17 cellular contexts compared by ENCODE assay signal in genomic region chr1:30125449-30126170, GRCh38.
DNase-seq lines count a peak whose midpoint lies in the region; ATAC-seq and TF ChIP-seq lines count a peak whose summit lies in the region.
"Had no signal": no experiment of that assay in that cellular context is flagged by ENCODE, and none has a peak within 500 bp of the region (broad histone marks: within the 10 kb centered on the region; RNA-seq: fewer than 3 reads in every experiment).

No MANE protein-coding gene starts in this region.

- DNase-seq in A673 (ENCODE audit: low spot score) (no peak), dorsolateral prefrontal cortex (peak in 4 of 10 donors; percentile 31 to 56 (median 48)), neuronal stem cell (ENCODE audit: low spot score) (no peak), sciatic nerve (ENCODE audit: low spot score) (no peak), NCI-H146 treated with DMSO at 0.1 percent for 48 hours (lab: John Stamatoyannopoulos, UW; ENCODE audit: unreplicated experiment) (no peak)
- DNase-seq: 8988T; BE2C; CD4-positive, alpha-beta T cell; DMS79 treated with DMSO at 0.1 percent for 48 hours; GF-D8; HCEC 1CT; HFFc6 had no signal

- TF ChIP-seq CTCF in A673 (conservative IDR thresholded peaks at IDR 0.05; ENCODE audit: low read depth, low read length): no peak
- TF ChIP-seq CTCF in HEK293 (tag by site-specific recombination; IDR thresholded peaks at IDR 0.05): no peak
- TF ChIP-seq CTCF in dorsolateral prefrontal cortex (IDR thresholded peaks at IDR 0.05 in 54 of 56, conservative IDR thresholded peaks at IDR 0.05 in 2 of 56; ENCODE audit: low read depth in 1 of 56, partially characterized antibody in 56 of 56): no peak
- no peak for TF ChIP-seq CTCF in gastroesophageal sphincter (IDR thresholded peaks at IDR 0.05)

- no peak overlapping the region for H3K9ac ChIP-seq in neuronal stem cell (ENCODE audit: low read depth, low read length, poor library complexity)

- H2BK12ac ChIP-seq in neuronal stem cell (ENCODE audit: low read length): no peak overlapping the region

- no peak overlapping the region for H4K8ac ChIP-seq in neuronal stem cell (ENCODE audit: low read depth, low read length)

- H3K9me3 ChIP-seq in A673 (ENCODE audit: low read depth, low read length, poor library complexity, severe bottlenecking): no peaks in the 10 kb centered on the region
- H3K9me3 ChIP-seq in HEK293 (ENCODE audit: control insufficient read depth, insufficient read depth, low read depth, low read length): no peaks in the 10 kb centered on the region
- peaks cover 0 to 2% of the 10 kb centered on the region in 2 donors for H3K9me3 ChIP-seq in neuronal stem cell (replicated peaks in 1 of 2; ENCODE audit: control insufficient read depth in 2 of 2, insufficient read depth in 1 of 2, low read depth in 1 of 2, low read length in 2 of 2)
- no peaks in the 10 kb centered on the region for H3K9me3 ChIP-seq in gastroesophageal sphincter
- H3K9me3 ChIP-seq: BE2C had no signal

- H2BK120ac ChIP-seq in neuronal stem cell (ENCODE audit: low read depth, low read length): no peak overlapping the region

- peak overlapping the region; percentile 40 for H3K14ac ChIP-seq in neuronal stem cell (ENCODE audit: low read length)

- ATAC-seq in sciatic nerve (no peak), HG02884 (IDR thresholded peaks at IDR 0.05; ENCODE audit: unreplicated experiment) (no peak), gastroesophageal sphincter (no peak)
- ATAC-seq: GM23338 had no signal

- WGBS in neuronal stem cell (ENCODE audit: extremely low coverage in 2 of 2, insufficient read length in 2 of 2, insufficient replicate concordance in 1 of 2), 2 donors: no CpG with 5 or more reads among the region's 6 CpGs
- whole genome bisulfite sequencing in gastroesophageal sphincter (ENCODE audit: low coverage in 1 of 2), 2 donors: 56 to 67% methylated on average over 3 to 5 of the region's 6 CpGs

- H3K27me3 ChIP-seq in A673 (replicated peaks; ENCODE audit: insufficient read depth, low read depth, low read length, poor library complexity): no peaks in the 10 kb centered on the region
- peaks cover 0 to 4% (median 0%) of the 10 kb centered on the region in 45 donors for H3K27me3 ChIP-seq in dorsolateral prefrontal cortex
- H3K27me3 ChIP-seq in neuronal stem cell (ENCODE audit: control insufficient read depth in 3 of 3, insufficient read depth in 3 of 3, low read depth in 1 of 3, low read length in 3 of 3): no peaks in the 10 kb centered on the region
- H3K27me3 ChIP-seq in gastroesophageal sphincter: peaks cover 12% of the 10 kb centered on the region
- H3K27me3 ChIP-seq: BE2C had no signal

- CTCF ChIA-PET in A673 (lab: Charles Lee) (no interaction called here), HEK293 (lab: Yijun Ruan, JAX) (interaction anchor here (1.0 kb wide), 1 partner anchor 255 kb away, joined by 3 read pairs; no protein-coding TSS in a partner anchor)

- no peak for TF ChIP-seq POLR2A in gastroesophageal sphincter (IDR thresholded peaks at IDR 0.05)

- H2BK15ac ChIP-seq in neuronal stem cell (ENCODE audit: low read length): no peak overlapping the region

- BruUV-seq in A673 (replicated peaks; lab: Mats Ljungman, UMichigan): no TSS peak

- no peaks in the 10 kb centered on the region for H3K79me1 ChIP-seq in neuronal stem cell (ENCODE audit: low read depth, low read length)

- H3K4ac ChIP-seq in neuronal stem cell (ENCODE audit: low read length): no peak overlapping the region

- H3K4me1 ChIP-seq in A673 (ENCODE audit: insufficient read depth, low read length, poor library complexity, severe bottlenecking) (peaks cover 29% of the 10 kb centered on the region), HEK293 (ENCODE audit: control insufficient read depth, insufficient read depth, low read length) (0 out of 2 replicates have a peak, but pooled peaks cover 2% of the 10 kb centered on the region), neuronal stem cell (ENCODE audit: control insufficient read depth in 2 of 2, insufficient read depth in 1 of 2, low read depth in 1 of 2, low read length in 2 of 2) (no peaks in the 10 kb centered on the region), gastroesophageal sphincter (no peaks in the 10 kb centered on the region)
- H3K4me1 ChIP-seq: BE2C had no signal

- H3K27ac ChIP-seq in A673 (ENCODE audit: low read depth, low read length, poor library complexity, severe bottlenecking): peak overlapping the region; percentile 20
- no peak overlapping the region for H3K27ac ChIP-seq in HEK293 (ENCODE audit: extremely low read depth, low read depth, low read length)
- peak overlapping the region in 40 of 59 donors; percentile 23 to 89 (median 57) for H3K27ac ChIP-seq in dorsolateral prefrontal cortex
- H3K27ac ChIP-seq in neuronal stem cell (replicated peaks; ENCODE audit: low read length): no peak overlapping the region
- H3K27ac ChIP-seq in gastroesophageal sphincter: no peak overlapping the region
- H3K27ac ChIP-seq: C4-2B had no signal

- H3K36me3 ChIP-seq in A673 (ENCODE audit: insufficient read depth, low read length, poor library complexity, severe bottlenecking) (no peaks in the 10 kb centered on the region), HEK293 (ENCODE audit: control insufficient read depth in 2 of 2, insufficient read depth in 1 of 2, low read length in 2 of 2) (no peaks in the 10 kb centered on the region), neuronal stem cell (replicated peaks in 1 of 2; ENCODE audit: control insufficient read depth in 2 of 2, insufficient read depth in 2 of 2, low read length in 2 of 2) (no peaks in the 10 kb centered on the region), gastroesophageal sphincter (no peaks in the 10 kb centered on the region)
- H3K36me3 ChIP-seq: BE2C had no signal

- H2AFZ ChIP-seq in neuronal stem cell (ENCODE audit: low read length): no peak overlapping the region
- H2AFZ ChIP-seq: GM23338 had no signal

- H2AK5ac ChIP-seq in neuronal stem cell (ENCODE audit: low read depth, low read length): no peak overlapping the region

- H2BK5ac ChIP-seq in neuronal stem cell (ENCODE audit: low read length): no peak overlapping the region

- peak overlapping the region; percentile 42 for H3K18ac ChIP-seq in neuronal stem cell (ENCODE audit: low read length)

- no peak for TF ChIP-seq EP300 in gastroesophageal sphincter (IDR thresholded peaks at IDR 0.05)

- no peak overlapping the region for H3K4me3 ChIP-seq in A673 (ENCODE audit: low read depth, low read length, poor library complexity, severe bottlenecking)
- no peak overlapping the region for H3K4me3 ChIP-seq in HEK293 (ENCODE audit: low read depth, low read length)
- H3K4me3 ChIP-seq in dorsolateral prefrontal cortex: no peak overlapping the region
- no peak overlapping the region for H3K4me3 ChIP-seq in neuronal stem cell (ENCODE audit: low read length in 2 of 2)
- no peak overlapping the region for H3K4me3 ChIP-seq in gastroesophageal sphincter
- H3K4me3 ChIP-seq: GM23338 had no signal

- H3K4me2 ChIP-seq in neuronal stem cell (ENCODE audit: insufficient read depth, low read length, poor library complexity, severe bottlenecking): no peak overlapping the region
- H3K4me2 ChIP-seq: GM23338 had no signal

- POLR2A ChIA-PET in A673 (lab: Charles Lee; ENCODE audit: low non-redundant PET) (no interaction called here), HEK293 (lab: Yijun Ruan, JAX) (no interaction called here)

- H4K91ac ChIP-seq in neuronal stem cell (ENCODE audit: low read depth, low read length, poor library complexity): no peak overlapping the region

- no peak overlapping the region for H3K23ac ChIP-seq in neuronal stem cell (ENCODE audit: low read depth, low read length, poor library complexity)

- intact Hi-C loops in A673 (cut with micrococcal nuclease; ENCODE audit: unreplicated experiment) (loop anchor here (5.0 kb wide), 1 partner anchor 127 kb away; no protein-coding TSS in a partner anchor), dorsolateral prefrontal cortex (cut with DNase I) (no loop called here), sciatic nerve (cut with DNase I) (no loop called here)

TF ChIP-seq in HEK293, 187 proteins besides CTCF, POLR2A, EP300 and RAD21:
- TF ChIP-seq EGR2 (tag by site-specific recombination; IDR thresholded peaks at IDR 0.05; ENCODE audit: low read depth) (peak; percentile 88), ZFHX2 (tag by site-specific recombination; conservative IDR thresholded peaks at IDR 0.05) (peak; percentile 82), TRIM28 (IDR thresholded peaks at IDR 0.05; ENCODE audit: borderline replicate concordance, low read length) (no peak)

Comparison
In these comparisons a context has a peak if more than half of its experiments do, and no peak if none do; other contexts are left out.
1. H3K27ac ChIP-seq: peak in A673 (single experiment) and dorsolateral prefrontal cortex (40 of 59); none in HEK293 (single experiment), neuronal stem cell (single experiment) and gastroesophageal sphincter (0 of 4).